16 cellular contexts compared by ENCODE assay signal in genomic region chr17:66422181-66422580, GRCh38.
DNase-seq lines count a peak whose midpoint lies in the region; ATAC-seq and TF ChIP-seq lines count a peak whose summit lies in the region.
"Had no signal": no experiment of that assay in that cellular context is flagged by ENCODE, and none has a peak within 500 bp of the region (broad histone marks: within the 10 kb centered on the region; RNA-seq: fewer than 3 reads in every experiment).

No MANE protein-coding gene starts in this region.

- peak overlapping the region; percentile 68 for H3K27ac Mint-ChIP-seq in activated naive CD8-positive, alpha-beta T cell treated with anti-CD3 and anti-CD28 coated beads, Interleukin-2, amount 50 U/mL, for 24 hours
- peak overlapping the region in 6 of 10 donors; percentile 1 to 78 (median 67) for H3K27ac Mint-ChIP-seq in naive thymus-derived CD8-positive, alpha-beta T cell

- H3K9ac ChIP-seq in IMR-90 (ENCODE audit: low read depth, low read length): no peak overlapping the region

- no peak overlapping the region for H3K4me3 ChIP-seq in IMR-90 (ENCODE audit: insufficient read depth, low read depth, low read length)
- H3K4me3 ChIP-seq: hepatocyte, transverse colon had no signal

- CTCF ChIA-PET in IMR-90 (lab: Yijun Ruan, JAX): no interaction called here

- H4K8ac ChIP-seq in IMR-90 (ENCODE audit: low read depth in 2 of 2, low read length in 2 of 2): peak overlapping the region; percentile 35 to 87; a peak in 3 of 4 replicates

- no peak for TF ChIP-seq RAD21 in IMR-90 (IDR thresholded peaks at IDR 0.05; ENCODE audit: low read length)

- H3K4ac ChIP-seq in IMR-90 (ENCODE audit: low read depth, low read length): peak overlapping the region; percentile 81; the same call in 1 of the 2 replicates

- H3K18ac ChIP-seq in IMR-90 (ENCODE audit: low read depth, low read length): peak overlapping the region; percentile 85

- no peak for TF ChIP-seq CTCF in IMR-90 (conservative IDR thresholded peaks at IDR 0.05; ENCODE audit: low read depth, low read length)

- no peaks in the 10 kb centered on the region for H3K36me3 ChIP-seq in IMR-90 (ENCODE audit: control insufficient read depth, insufficient read depth, low read length)
- H3K36me3 ChIP-seq: transverse colon had no signal

- H2BK120ac ChIP-seq in IMR-90 (ENCODE audit: low read depth, low read length): peak overlapping the region; percentile 85

- TF ChIP-seq POLR2A in IMR-90 (IDR thresholded peaks at IDR 0.05; ENCODE audit: low read depth, low read length): no peak

- H2AK9ac ChIP-seq in IMR-90 (replicated peaks; ENCODE audit: low read depth, low read length, poor library complexity): no peak overlapping the region

- no peaks in the 10 kb centered on the region for H3K9me3 Mint-ChIP-seq in activated naive CD8-positive, alpha-beta T cell treated with anti-CD3 and anti-CD28 coated beads, Interleukin-2, amount 50 U/mL, for 24 hours
- no peaks in the 10 kb centered on the region for H3K9me3 Mint-ChIP-seq in naive thymus-derived CD8-positive, alpha-beta T cell

- H2BK15ac ChIP-seq in IMR-90 (ENCODE audit: low read depth, low read length): peak overlapping the region; percentile 87; the same call in 2 of the 3 replicates

- dilution Hi-C loops in IMR-90 (cut with HindIII; ENCODE audit: low sequenced_read_pairs, unreplicated experiment): no loop called here

- H3K4me2 ChIP-seq in IMR-90 (ENCODE audit: low read depth, low read length): peak overlapping the region; percentile 56; the same call in 1 of the 2 replicates
- H3K4me2 ChIP-seq: hepatocyte had no signal

- peaks cover 26% of the 10 kb centered on the region for H3K36me3 Mint-ChIP-seq in activated naive CD8-positive, alpha-beta T cell treated with anti-CD3 and anti-CD28 coated beads, Interleukin-2, amount 50 U/mL, for 24 hours (ENCODE audit: low read depth)
- H3K36me3 Mint-ChIP-seq in naive thymus-derived CD8-positive, alpha-beta T cell: peaks cover 0 to 4% (median 2%) of the 10 kb centered on the region in 3 donors

- peaks cover 36 to 84% of the 10 kb centered on the region in 2 experiments for H3K79me1 ChIP-seq in IMR-90 (ENCODE audit: low read depth in 1 of 2, low read length in 2 of 2)

- peak overlapping the region; percentile 46; the same call in 1 of the 2 replicates for H4K91ac ChIP-seq in IMR-90 (ENCODE audit: insufficient read depth, low read depth, low read length)

- H3K4me1 ChIP-seq in IMR-90 (ENCODE audit: control insufficient read depth, insufficient read depth, low read length): peaks cover 13% of the 10 kb centered on the region

- no peak overlapping the region for H3K56ac ChIP-seq in IMR-90 (ENCODE audit: extremely low read depth, insufficient read depth, low read length)

- H3K27me3 ChIP-seq in IMR-90 (ENCODE audit: control insufficient read depth, insufficient read depth, low read length): no peaks in the 10 kb centered on the region
- H3K27me3 ChIP-seq: hepatocyte, transverse colon had no signal

- peak overlapping the region; percentile 88 for H2BK5ac ChIP-seq in IMR-90 (ENCODE audit: low read depth, low read length, poor library complexity, severe bottlenecking)

- peak overlapping the region; percentile 10 for H3K4me3 Mint-ChIP-seq in activated naive CD8-positive, alpha-beta T cell treated with anti-CD3 and anti-CD28 coated beads, Interleukin-2, amount 50 U/mL, for 24 hours
- H3K4me3 Mint-ChIP-seq in naive thymus-derived CD8-positive, alpha-beta T cell: peak overlapping the region in 3 of 10 donors; percentile 11 to 37 (median 29)

- H4K20me1 ChIP-seq in IMR-90 (ENCODE audit: insufficient read depth, low read length): peaks cover 6% of the 10 kb centered on the region; the same call in 1 of the 2 replicates

- peak overlapping the region; percentile 78; the same call in 1 of the 2 replicates for H3K23ac ChIP-seq in IMR-90 (ENCODE audit: low read depth, low read length)

- peaks cover 76% of the 10 kb centered on the region for H3K4me1 Mint-ChIP-seq in activated naive CD8-positive, alpha-beta T cell treated with anti-CD3 and anti-CD28 coated beads, Interleukin-2, amount 50 U/mL, for 24 hours
- peaks cover 32 to 79% (median 63%) of the 10 kb centered on the region in 4 donors for H3K4me1 Mint-ChIP-seq in naive thymus-derived CD8-positive, alpha-beta T cell

- peak overlapping the region; percentile 64 for H3K14ac ChIP-seq in IMR-90 (replicated peaks; ENCODE audit: low read depth, low read length)

- peak; percentile 53 for ATAC-seq in IMR-90 (ENCODE audit: low read depth)
- no peak for ATAC-seq in activated naive CD8-positive, alpha-beta T cell treated with anti-CD3 and anti-CD28 coated beads, Interleukin-2, amount 50 U/mL, for 24 hours
- no peak for ATAC-seq in naive thymus-derived CD8-positive, alpha-beta T cell
- ATAC-seq: Panc1 had no signal

- H3K9me3 ChIP-seq in IMR-90 (ENCODE audit: control insufficient read depth, insufficient read depth, low read length): no peaks in the 10 kb centered on the region
- H3K9me3 ChIP-seq: transverse colon had no signal

- H3K9me1 ChIP-seq in IMR-90 (ENCODE audit: insufficient read depth, low read length): peaks cover 20% of the 10 kb centered on the region

- no peak overlapping the region for H2AFZ ChIP-seq in IMR-90 (replicated peaks; ENCODE audit: low read length, poor library complexity)
- H2AFZ ChIP-seq: hepatocyte had no signal

- in situ Hi-C loops in Caki2 (cut with HindIII; ENCODE audit: low pct_unique_long_range_greater_than_20kb, low sequenced_read_pairs): no loop called here
- in situ Hi-C loops in IMR-90 (cut with MboI; ENCODE audit: low sequenced_read_pairs): no loop called here

- WGBS in IMR-90 (ENCODE audit: extremely low coverage in 2 of 2, insufficient read length in 1 of 2), 2 experiments: no CpG with 5 or more reads among the region's 2 CpGs

- DNase-seq in Caki2 (ENCODE audit: low read depth): peak; percentile 67
- DNase-seq in IMR-90: peak; percentile 68
- DNase-seq in activated naive CD8-positive, alpha-beta T cell treated with anti-CD3 and anti-CD28 coated beads, Interleukin-2, amount 50 U/mL, for 24 hours: no peak
- no peak for DNase-seq in naive thymus-derived CD8-positive, alpha-beta T cell
- no peak for DNase-seq in stimulated activated naive CD4-positive, alpha-beta T cell treated with Interleukin-2 at 50 U/mL for 16 hours (lab: John Stamatoyannopoulos, UW)
- DNase-seq in amygdala (lab: John Stamatoyannopoulos, UW): no peak
- DNase-seq in NOMO-1 treated with DMSO at 0.1 percent for 48 hours (lab: John Stamatoyannopoulos, UW; ENCODE audit: unreplicated experiment): no peak
- no peak for DNase-seq in activated CD4-positive, CD25-positive, alpha-beta regulatory T cell treated with anti-CD3 and anti-CD28 coated beads, Interleukin-2, amount 50 U/mL, for 72 hours
- DNase-seq: activated CD8-positive, alpha-beta memory T cell treated with anti-CD3 and anti-CD28 coated beads for 24 hours; C1 segment of cervical spinal cord; NCI-H774; occipital lobe; SW 1271; transverse colon had no signal

- peak overlapping the region; percentile 86 for H2BK20ac ChIP-seq in IMR-90 (ENCODE audit: low read depth, low read length)

- H3K27ac ChIP-seq in IMR-90 (ENCODE audit: insufficient read depth, low read length): no peak overlapping the region
- H3K27ac ChIP-seq: hepatocyte had no signal

- intact Hi-C loops in IMR-90 (cut with micrococcal nuclease): no loop called here

- BruUV-seq in IMR-90 (replicated peaks; lab: Mats Ljungman, UMichigan): no TSS peak

- peak overlapping the region; percentile 73; the same call in 1 of the 2 replicates for H4K5ac ChIP-seq in IMR-90 (ENCODE audit: low read depth, low read length)

- POLR2A ChIA-PET in IMR-90 (lab: Charles Lee; ENCODE audit: unreplicated experiment): no interaction called here
- POLR2A ChIA-PET in naive thymus-derived CD8-positive, alpha-beta T cell (lab: Charles Lee): interaction anchor here (0.7 kb wide), 1 partner anchor 87 kb away, joined by 3 read pairs; no protein-coding TSS in a partner anchor

- H3K27me3 Mint-ChIP-seq in activated naive CD8-positive, alpha-beta T cell treated with anti-CD3 and anti-CD28 coated beads, Interleukin-2, amount 50 U/mL, for 24 hours: no peaks in the 10 kb centered on the region
- no peaks in the 10 kb centered on the region for H3K27me3 Mint-ChIP-seq in naive thymus-derived CD8-positive, alpha-beta T cell

- peak overlapping the region; percentile 11; the same call in 1 of the 2 replicates for H2AK5ac ChIP-seq in IMR-90 (ENCODE audit: low read depth, low read length)

TF ChIP-seq in IMR-90, 13 proteins besides CTCF, POLR2A, EP300 and RAD21:
- no peak for TF ChIP-seq CEBPB (IDR thresholded peaks at IDR 0.05; ENCODE audit: low read depth, low read length)

Comparison
In these comparisons a context has a peak if more than half of its experiments do, and no peak if none do; other contexts are left out.
1. DNase-seq: peak in Caki2 (single experiment) and IMR-90 (single experiment); none in activated naive CD8-positive, alpha-beta T cell treated with anti-CD3 and anti-CD28 coated beads, Interleukin-2, amount 50 U/mL, for 24 hours (single experiment), naive thymus-derived CD8-positive, alpha-beta T cell (0 of 10), stimulated activated naive CD4-positive, alpha-beta T cell treated with Interleukin-2 at 50 U/mL for 16 hours (single experiment), amygdala (0 of 56), NOMO-1 treated with DMSO at 0.1 percent for 48 hours (single experiment) and activated CD4-positive, CD25-positive, alpha-beta regulatory T cell treated with anti-CD3 and anti-CD28 coated beads, Interleukin-2, amount 50 U/mL, for 72 hours (single experiment).